Comparison of ENCODE assay signal across 10 cellular contexts in the genomic region with DNA sequence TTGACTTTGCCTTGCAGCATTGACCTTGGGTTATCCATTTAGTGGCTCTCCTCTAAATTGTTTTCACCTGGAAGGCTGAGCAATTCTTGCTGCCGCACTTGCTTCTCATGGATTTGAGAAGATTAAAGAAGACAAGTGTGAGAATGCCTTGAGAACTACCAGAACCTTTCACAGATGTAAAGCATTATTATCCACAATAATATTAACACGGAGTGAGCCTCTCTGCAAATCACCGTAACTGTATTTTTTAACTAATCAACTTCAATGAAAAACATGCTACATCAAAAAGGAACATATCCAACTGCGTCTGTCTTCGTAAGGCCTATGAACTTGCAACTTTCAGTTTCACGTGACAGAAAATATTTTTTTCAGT.
DNase-seq lines count a peak whose midpoint lies in the region; ATAC-seq and TF ChIP-seq lines count a peak whose summit lies in the region.
"Had no signal": no experiment of that assay in that cellular context is flagged by ENCODE, and none has a peak within 500 bp of the region (broad histone marks: within the 10 kb centered on the region; RNA-seq: fewer than 3 reads in every experiment).

No MANE protein-coding gene starts in this region.

- peak overlapping the region; percentile 19 for H3K27ac Mint-ChIP-seq in activated T-cell treated with anti-CD3 and anti-CD28 coated beads, Interleukin-2, amount 50 U/mL, for 24 hours
- peak overlapping the region; percentile 54 for H3K27ac Mint-ChIP-seq in type B pancreatic cell
- H3K27ac Mint-ChIP-seq: stimulated activated memory B cell treated with anti-CD40 and anti-IgM and Interleukin-4, amounts not matched to agents 10 μg/mL and 1 μg/mL and 100 μg/mL, for 72 hours had no signal

- ATAC-seq in HG02610 (IDR thresholded peaks at IDR 0.05; ENCODE audit: unreplicated experiment): no peak
- ATAC-seq: stimulated activated memory B cell treated with anti-CD40 and anti-IgM and Interleukin-4, amounts not matched to agents 10 μg/mL and 1 μg/mL and 100 μg/mL, for 72 hours had no signal

- no peak for TF ChIP-seq CTCF in type B pancreatic cell (conservative IDR thresholded peaks at IDR 0.05)

- H3K27me3 ChIP-seq in layer of hippocampus (ENCODE audit: control insufficient read depth, insufficient read depth, low read length): no peaks in the 10 kb centered on the region

- H3K36me3 Mint-ChIP-seq in activated T-cell treated with anti-CD3 and anti-CD28 coated beads, Interleukin-2, amount 50 U/mL, for 24 hours (ENCODE audit: low read depth): peaks cover 20% of the 10 kb centered on the region
- H3K36me3 Mint-ChIP-seq in type B pancreatic cell: peaks cover 20% of the 10 kb centered on the region

- H3K27ac ChIP-seq in layer of hippocampus (ENCODE audit: low read depth, low read length): peak overlapping the region; percentile 16

- H3K4me3 Mint-ChIP-seq in activated T-cell treated with anti-CD3 and anti-CD28 coated beads, Interleukin-2, amount 50 U/mL, for 24 hours: no peak overlapping the region
- no peak overlapping the region for H3K4me3 Mint-ChIP-seq in type B pancreatic cell
- H3K4me3 Mint-ChIP-seq: neural crest cell; stimulated activated memory B cell treated with anti-CD40 and anti-IgM and Interleukin-4, amounts not matched to agents 10 μg/mL and 1 μg/mL and 100 μg/mL, for 72 hours had no signal

- no peaks in the 10 kb centered on the region for H3K27me3 Mint-ChIP-seq in activated T-cell treated with anti-CD3 and anti-CD28 coated beads, Interleukin-2, amount 50 U/mL, for 24 hours
- no peaks in the 10 kb centered on the region for H3K27me3 Mint-ChIP-seq in type B pancreatic cell
- H3K27me3 Mint-ChIP-seq: stimulated activated memory B cell treated with anti-CD40 and anti-IgM and Interleukin-4, amounts not matched to agents 10 μg/mL and 1 μg/mL and 100 μg/mL, for 72 hours had no signal

- peaks cover 15% of the 10 kb centered on the region for H3K4me1 Mint-ChIP-seq in activated T-cell treated with anti-CD3 and anti-CD28 coated beads, Interleukin-2, amount 50 U/mL, for 24 hours (ENCODE audit: low read depth)
- peaks cover 21% of the 10 kb centered on the region for H3K4me1 Mint-ChIP-seq in type B pancreatic cell (ENCODE audit: unreplicated experiment)
- H3K4me1 Mint-ChIP-seq: stimulated activated memory B cell treated with anti-CD40 and anti-IgM and Interleukin-4, amounts not matched to agents 10 μg/mL and 1 μg/mL and 100 μg/mL, for 72 hours had no signal

- no peaks in the 10 kb centered on the region for H3K9me3 Mint-ChIP-seq in activated T-cell treated with anti-CD3 and anti-CD28 coated beads, Interleukin-2, amount 50 U/mL, for 24 hours
- H3K9me3 Mint-ChIP-seq in type B pancreatic cell: no peaks in the 10 kb centered on the region
- H3K9me3 Mint-ChIP-seq: neural crest cell; stimulated activated memory B cell treated with anti-CD40 and anti-IgM and Interleukin-4, amounts not matched to agents 10 μg/mL and 1 μg/mL and 100 μg/mL, for 72 hours had no signal

- no peak for DNase-seq in activated T-cell treated with anti-CD3 and anti-CD28 coated beads, Interleukin-2, amount 50 U/mL, for 24 hours
- DNase-seq in activated T-cell treated with anti-CD3 and anti-CD28 coated beads, Interleukin-2, amount 50 U/mL, for 48 hours: no peak
- peak; percentile 85 for DNase-seq in SK-N-DZ (ENCODE audit: low spot score)
- DNase-seq in type B pancreatic cell (ENCODE audit: extremely low spot score, unreplicated experiment): no peak
- no peak for DNase-seq in NOMO-1 treated with dmso at 0.1 percent for 144 hours (lab: John Stamatoyannopoulos, UW; ENCODE audit: unreplicated experiment)
- DNase-seq in NCI-H2196 (lab: John Stamatoyannopoulos, UW; ENCODE audit: unreplicated experiment): no peak
